9 cellular contexts compared by ENCODE assay signal in genomic region chr22:37502342-37503182, GRCh38. TPM values are rescaled to one million over a fixed set of nuclear protein-coding genes. Genes with fewer than 3 reads are reported as not detected.
A peak's percentile ranks its signal among the peaks of the same experiment; 100 is the strongest.
DNase-seq lines count a peak whose midpoint lies in the region; ATAC-seq and TF ChIP-seq lines count a peak whose summit lies in the region.
"Had no signal": no experiment of that assay in that cellular context is flagged by ENCODE, and none has a peak within 500 bp of the region (broad histone marks: within the 10 kb centered on the region; RNA-seq: fewer than 3 reads in every experiment).

No MANE protein-coding gene starts in this region.

- no peak for TF ChIP-seq CTCF in Calu3 (IDR thresholded peaks at IDR 0.05; ENCODE audit: unreplicated experiment)
- no peak for TF ChIP-seq CTCF in PC-9 (conservative IDR thresholded peaks at IDR 0.05)
- no peak for TF ChIP-seq CTCF in esophagus squamous epithelium (IDR thresholded peaks at IDR 0.05)
- no peak for TF ChIP-seq CTCF in osteocyte (IDR thresholded peaks at IDR 0.05)

- peaks cover 36% of the 10 kb centered on the region for H3K4me1 ChIP-seq in PC-9 (replicated peaks; ENCODE audit: insufficient read depth)
- peaks cover 0 to 62% (median 10%) of the 10 kb centered on the region in 3 donors for H3K4me1 ChIP-seq in esophagus squamous epithelium

- in situ Hi-C loops in G401 (cut with HindIII; ENCODE audit: low sequenced_read_pairs) = no loop called here

- H3K4me1 Mint-ChIP-seq in Calu3 (ENCODE audit: low read depth, unreplicated experiment) = peaks cover 56% of the 10 kb centered on the region
- peaks cover 53% of the 10 kb centered on the region for H3K4me1 Mint-ChIP-seq in osteocyte (ENCODE audit: unreplicated experiment)

- DNase-seq in Calu3 (peak; percentile 93), PC-9 (peak; percentile 92 to 94), esophagus squamous epithelium (lab: John Stamatoyannopoulos, UW) (no peak), osteocyte (ENCODE audit: extremely low spot score, unreplicated experiment) (no peak), G401 (ENCODE audit: low spot score) (no peak)
- DNase-seq: activated CD4-positive, alpha-beta T cell treated with anti-CD3 and anti-CD28 coated beads, Interleukin-2, amount 10 ng/mL, durations not matched to agents 7 days and 5 days had no signal

- CTCF ChIA-PET in Calu3 (lab: Charles Lee) = interaction anchor here (0.9 to 1.7 kb wide), 6 partner anchors 10 to 90 kb away, joined by 3 to 11 read pairs (median 4); no protein-coding TSS in a partner anchor
- CTCF ChIA-PET in PC-9 (lab: Charles Lee) = interaction anchor here (0.6 to 0.8 kb wide), 2 partner anchors 65 to 551 kb away, joined by 3 to 4 read pairs; no protein-coding TSS in a partner anchor

- no peak overlapping the region for H2AFZ ChIP-seq in PC-9

- peak overlapping the region; percentile 30 for H3K4me2 ChIP-seq in PC-9

- H3K27me3 Mint-ChIP-seq in Calu3 (ENCODE audit: unreplicated experiment) = no peaks in the 10 kb centered on the region
- no peaks in the 10 kb centered on the region for H3K27me3 Mint-ChIP-seq in osteocyte (ENCODE audit: unreplicated experiment)

- no peaks in the 10 kb centered on the region for H3K9me2 ChIP-seq in PC-9 (ENCODE audit: insufficient read depth)

- H4K20me1 ChIP-seq in PC-9 (ENCODE audit: insufficient read depth) = no peaks in the 10 kb centered on the region

- TF ChIP-seq POLR2A in esophagus squamous epithelium (IDR thresholded peaks at IDR 0.05) = no peak

- BruUV-seq in Calu3 (replicated peaks; lab: Mats Ljungman, UMichigan) = no TSS peak
- BruUV-seq in PC-9 (replicated peaks; lab: Mats Ljungman, UMichigan) = no TSS peak

- H3K36me3 Mint-ChIP-seq in Calu3 (ENCODE audit: insufficient read depth, unreplicated experiment) (peaks cover 69% of the 10 kb centered on the region), osteocyte (ENCODE audit: unreplicated experiment) (peaks cover 10% of the 10 kb centered on the region)

- H3K27me3 ChIP-seq in PC-9 (ENCODE audit: insufficient read depth, low read depth) = no peaks in the 10 kb centered on the region
- H3K27me3 ChIP-seq in esophagus squamous epithelium = peaks cover 0 to 4% (median 0%) of the 10 kb centered on the region in 4 donors

- H3K27ac Mint-ChIP-seq in Calu3 (ENCODE audit: unreplicated experiment) (peak overlapping the region; percentile 97), osteocyte (ENCODE audit: unreplicated experiment) (peak overlapping the region; percentile 91)
- H3K27ac Mint-ChIP-seq: activated CD4-positive, alpha-beta T cell treated with anti-CD3 and anti-CD28 coated beads, Interleukin-2, amount 10 ng/mL, durations not matched to agents 7 days and 5 days had no signal

- H3K9me3 ChIP-seq in PC-9 (ENCODE audit: insufficient read depth, low read depth) = no peaks in the 10 kb centered on the region
- no peaks in the 10 kb centered on the region for H3K9me3 ChIP-seq in esophagus squamous epithelium

- no peak overlapping the region for H3K4me3 ChIP-seq in PC-9
- H3K4me3 ChIP-seq in esophagus squamous epithelium = no peak overlapping the region

- H3K36me3 ChIP-seq in PC-9 (ENCODE audit: low read depth) (peaks cover 23% of the 10 kb centered on the region), esophagus squamous epithelium (peaks cover 0 to 66% (median 0%) of the 10 kb centered on the region in 3 donors)

- H3F3A ChIP-seq in PC-9 (ENCODE audit: insufficient read depth, low read depth) = peaks cover 45% of the 10 kb centered on the region

- H3K27ac ChIP-seq in PC-9 (peak overlapping the region; percentile 52), esophagus squamous epithelium (peak overlapping the region; percentile 9 to 71 (median 68))

- POLR2A ChIA-PET in PC-9 (lab: Charles Lee; ENCODE audit: unreplicated experiment) = interaction anchor here (0.7 kb wide), 1 partner anchor 184 kb away, joined by 4 read pairs; no protein-coding TSS in a partner anchor

- intact Hi-C loops in Calu3 (cut with micrococcal nuclease; ENCODE audit: unreplicated experiment) (no loop called here), PC-9 (cut with micrococcal nuclease; ENCODE audit: unreplicated experiment) (loop anchor here (1.0 kb wide), 1 partner anchor 10 kb away; no protein-coding TSS in a partner anchor), esophagus squamous epithelium (cut with DNase I) (no loop called here)

- no peaks in the 10 kb centered on the region; the same call in 1 of the 2 replicates for H3K79me2 ChIP-seq in PC-9 (ENCODE audit: low read depth)

- 54 to 64% methylated on average over 4 to 8 of the region's 16 CpGs for WGBS in esophagus squamous epithelium, 2 donors

- ATAC-seq in GM18520 (IDR thresholded peaks at IDR 0.05; ENCODE audit: unreplicated experiment) = no peak
- ATAC-seq in HG02588 (IDR thresholded peaks at IDR 0.05; ENCODE audit: unreplicated experiment) = no peak
- no peak for ATAC-seq in GM19023 (IDR thresholded peaks at IDR 0.05; ENCODE audit: unreplicated experiment)

- H3K9me3 Mint-ChIP-seq in Calu3 (ENCODE audit: low read depth, unreplicated experiment) (no peaks in the 10 kb centered on the region), osteocyte (ENCODE audit: unreplicated experiment) (no peaks in the 10 kb centered on the region)
- H3K9me3 Mint-ChIP-seq: activated CD4-positive, alpha-beta T cell treated with anti-CD3 and anti-CD28 coated beads, Interleukin-2, amount 10 ng/mL, durations not matched to agents 7 days and 5 days had no signal

- peak overlapping the region; percentile 74 for H3K4me3 Mint-ChIP-seq in Calu3 (ENCODE audit: low read depth, unreplicated experiment)
- no peak overlapping the region for H3K4me3 Mint-ChIP-seq in osteocyte (ENCODE audit: unreplicated experiment)
- H3K4me3 Mint-ChIP-seq: activated CD4-positive, alpha-beta T cell treated with anti-CD3 and anti-CD28 coated beads, Interleukin-2, amount 10 ng/mL, durations not matched to agents 7 days and 5 days had no signal

RNA-seq across cellular contexts. Expression of gene MFNG, which starts 16.4 kb away (rescaled TPM):
- 19.0 and 22.1 TPM in 2 replicates for total RNA-seq in Calu3 (2022)
- total RNA-seq in PC-9 (2021) = 26.0 and 28.1 TPM in 2 replicates
- 10 to 100 TPM in 1 of 4 donors, 1 to 10 TPM in 3; 3.8 to 10.3 (median 7.9) TPM for total RNA-seq in esophagus squamous epithelium
- total RNA-seq in osteocyte = 1.5 and 2.3 TPM in 2 replicates
- total RNA-seq in G401 (2014; rRNA removed; shearing (Covaris generic)) = 3.3 and 10.6 TPM in 2 replicates

RNA-seq across cellular contexts. Expression of gene CARD10, which starts 16.7 kb away (rescaled TPM):
- 40.5 and 49.2 TPM in 2 replicates for total RNA-seq in Calu3 (2022)
- 63.9 and 76.7 TPM in 2 replicates for total RNA-seq in PC-9 (2021)
- total RNA-seq in esophagus squamous epithelium = 10 to 100 TPM; 11.6 to 24.1 (median 20.9) TPM
- 29.2 and 31.5 TPM in 2 replicates for total RNA-seq in osteocyte
- total RNA-seq in G401 (2014; rRNA removed; shearing (Covaris generic)) = 18.3 and 26.0 TPM in 2 replicates
- total RNA-seq: activated CD4-positive, alpha-beta T cell treated with anti-CD3 and anti-CD28 coated beads, Interleukin-2, amount 10 ng/mL, durations not matched to agents 7 days and 5 days had no signal

RNA-seq across cellular contexts. Expression of gene CDC42EP1, which starts 57.7 kb away (rescaled TPM):
- total RNA-seq in Calu3 (2022) = 156 and 162 TPM in 2 replicates
- 94.0 and 110 TPM in 2 replicates for total RNA-seq in PC-9 (2021)
- 10 to 100 TPM; 40.6 to 89.4 (median 53.8) TPM for total RNA-seq in esophagus squamous epithelium
- 282 and 283 TPM in 2 replicates for total RNA-seq in osteocyte
- 25.2 and 32.6 TPM in 2 replicates for total RNA-seq in G401 (2014; rRNA removed; shearing (Covaris generic))

Comparison
In these comparisons a context has a peak if more than half of its experiments do, and no peak if none do; other contexts are left out.
1. DNase-seq: peak in Calu3 (single experiment) and PC-9 (2 of 2); none in esophagus squamous epithelium (single experiment), osteocyte (single experiment) and G401 (single experiment).